14 cellular contexts compared by ENCODE assay signal in genomic region chr2:74304332-74305148, GRCh38. TPM values are rescaled to one million over a fixed set of nuclear protein-coding genes. Genes with fewer than 3 reads are reported as not detected.
DNase-seq lines count a peak whose midpoint lies in the region; ATAC-seq and TF ChIP-seq lines count a peak whose summit lies in the region.
"Had no signal": no experiment of that assay in that cellular context is flagged by ENCODE, and none has a peak within 500 bp of the region (broad histone marks: within the 10 kb centered on the region; RNA-seq: fewer than 3 reads in every experiment).

No MANE protein-coding gene starts in this region.

- ATAC-seq in left ventricle myocardium superior, result peak; percentile 38

- H3K27me3 Mint-ChIP-seq in osteocyte (ENCODE audit: unreplicated experiment), result peaks cover 21% of the 10 kb centered on the region
- H3K27me3 Mint-ChIP-seq: CD4-positive, CD25-positive, alpha-beta regulatory T cell had no signal

- H3K27ac Mint-ChIP-seq in osteocyte (ENCODE audit: unreplicated experiment), result no peak overlapping the region
- H3K27ac Mint-ChIP-seq: CD4-positive, CD25-positive, alpha-beta regulatory T cell had no signal

- H3K4me1 Mint-ChIP-seq in osteocyte (ENCODE audit: unreplicated experiment), result no peaks in the 10 kb centered on the region

- no peaks in the 10 kb centered on the region for H3K9me3 Mint-ChIP-seq in osteocyte (ENCODE audit: unreplicated experiment)

- intact Hi-C loops in left ventricle myocardium superior (cut with micrococcal nuclease) (loop anchor here (5.0 kb wide), 1 partner anchor 237 kb away; no protein-coding TSS in a partner anchor), cardiac septum (cut with DNase I) (no loop called here)

- TF ChIP-seq CTCF in osteocyte (IDR thresholded peaks at IDR 0.05), result no peak

- no peaks in the 10 kb centered on the region for H3K36me3 Mint-ChIP-seq in osteocyte (ENCODE audit: unreplicated experiment)

- no peak overlapping the region for H3K4me3 Mint-ChIP-seq in osteocyte (ENCODE audit: unreplicated experiment)

- no peak for DNase-seq in left ventricle myocardium superior
- no peak for DNase-seq in cardiac septum (ENCODE audit: low spot score)
- peak; percentile 36 for DNase-seq in cerebellar cortex (ENCODE audit: low spot score)
- DNase-seq in osteocyte (ENCODE audit: extremely low spot score, unreplicated experiment), result peak; percentile 75
- no peak for DNase-seq in NCI-H1417 treated with DMSO at 0.1 percent for 48 hours (lab: John Stamatoyannopoulos, UW)
- no peak for DNase-seq in AG20443 (ENCODE audit: low spot score)
- DNase-seq in NK-92 (lab: John Stamatoyannopoulos, UW; ENCODE audit: unreplicated experiment), result no peak
- DNase-seq: Calu3; CD4-positive, CD25-positive, alpha-beta regulatory T cell; HCEC 1CT; KBM-7; NCI-H2227 treated with DMSO at 0.1 percent for 48 hours; NCI-H526 treated with DMSO at 0.1 percent for 48 hours had no signal

RNA-seq across cellular contexts. Expression of gene SLC4A5, which starts 38.7 kb away (rescaled TPM):
- 2.2 TPM for total RNA-seq in left ventricle myocardium superior
- 3.6 TPM for total RNA-seq in cardiac septum
- total RNA-seq in osteocyte, result 1.6 and 2.3 TPM in 2 replicates
- total RNA-seq: PC-9 had no signal

Comparison
In these comparisons a context has a peak if more than half of its experiments do, and no peak if none do; other contexts are left out.
1. DNase-seq: peak in cerebellar cortex (single experiment) and osteocyte (single experiment); none in left ventricle myocardium superior (single experiment), cardiac septum (single experiment), NCI-H1417 treated with DMSO at 0.1 percent for 48 hours (single experiment), AG20443 (single experiment) and NK-92 (single experiment).